Comparison of ENCODE assay signal across 1 cellular context in genomic region chr6:10350720-10351119, GRCh38.
TF ChIP-seq lines count a peak whose summit lies in the region.

No MANE protein-coding gene starts in this region.

TF ChIP-seq in K562, 482 proteins besides CTCF, POLR2A, EP300 and RAD21 (continued from another document):
- no peak for TF ChIP-seq ZNF592 (IDR thresholded peaks at IDR 0.05)
- TF ChIP-seq ZFP1 (CRISPR knock-in tag; IDR thresholded peaks at IDR 0.05): no peak
- no peak for TF ChIP-seq CREB3L1 (IDR thresholded peaks at IDR 0.05; ENCODE audit: borderline replicate concordance, low read depth)
- no peak for TF ChIP-seq HCFC1 (IDR thresholded peaks at IDR 0.05; ENCODE audit: low read depth, low read length)
- TF ChIP-seq CTBP1 (IDR thresholded peaks at IDR 0.05; ENCODE audit: borderline replicate concordance): no peak
- TF ChIP-seq CBX1 (IDR thresholded peaks at IDR 0.05; ENCODE audit: low read depth): no peak
- TF ChIP-seq ESRRB (CRISPR knock-in tag; IDR thresholded peaks at IDR 0.05; ENCODE audit: borderline replicate concordance): no peak
- no peak for TF ChIP-seq ZNF511 (CRISPR knock-in tag; IDR thresholded peaks at IDR 0.05)
- TF ChIP-seq MAFF (IDR thresholded peaks at IDR 0.05; ENCODE audit: low read length): peak; percentile 30
- no peak for TF ChIP-seq STAT5A (IDR thresholded peaks at IDR 0.05; ENCODE audit: borderline replicate concordance, low read length)
- no peak for TF ChIP-seq MCM7 (IDR thresholded peaks at IDR 0.05)
- no peak for TF ChIP-seq BRD9 (IDR thresholded peaks at IDR 0.05; ENCODE audit: low read depth, partially characterized antibody)
- TF ChIP-seq, protein P1, sequence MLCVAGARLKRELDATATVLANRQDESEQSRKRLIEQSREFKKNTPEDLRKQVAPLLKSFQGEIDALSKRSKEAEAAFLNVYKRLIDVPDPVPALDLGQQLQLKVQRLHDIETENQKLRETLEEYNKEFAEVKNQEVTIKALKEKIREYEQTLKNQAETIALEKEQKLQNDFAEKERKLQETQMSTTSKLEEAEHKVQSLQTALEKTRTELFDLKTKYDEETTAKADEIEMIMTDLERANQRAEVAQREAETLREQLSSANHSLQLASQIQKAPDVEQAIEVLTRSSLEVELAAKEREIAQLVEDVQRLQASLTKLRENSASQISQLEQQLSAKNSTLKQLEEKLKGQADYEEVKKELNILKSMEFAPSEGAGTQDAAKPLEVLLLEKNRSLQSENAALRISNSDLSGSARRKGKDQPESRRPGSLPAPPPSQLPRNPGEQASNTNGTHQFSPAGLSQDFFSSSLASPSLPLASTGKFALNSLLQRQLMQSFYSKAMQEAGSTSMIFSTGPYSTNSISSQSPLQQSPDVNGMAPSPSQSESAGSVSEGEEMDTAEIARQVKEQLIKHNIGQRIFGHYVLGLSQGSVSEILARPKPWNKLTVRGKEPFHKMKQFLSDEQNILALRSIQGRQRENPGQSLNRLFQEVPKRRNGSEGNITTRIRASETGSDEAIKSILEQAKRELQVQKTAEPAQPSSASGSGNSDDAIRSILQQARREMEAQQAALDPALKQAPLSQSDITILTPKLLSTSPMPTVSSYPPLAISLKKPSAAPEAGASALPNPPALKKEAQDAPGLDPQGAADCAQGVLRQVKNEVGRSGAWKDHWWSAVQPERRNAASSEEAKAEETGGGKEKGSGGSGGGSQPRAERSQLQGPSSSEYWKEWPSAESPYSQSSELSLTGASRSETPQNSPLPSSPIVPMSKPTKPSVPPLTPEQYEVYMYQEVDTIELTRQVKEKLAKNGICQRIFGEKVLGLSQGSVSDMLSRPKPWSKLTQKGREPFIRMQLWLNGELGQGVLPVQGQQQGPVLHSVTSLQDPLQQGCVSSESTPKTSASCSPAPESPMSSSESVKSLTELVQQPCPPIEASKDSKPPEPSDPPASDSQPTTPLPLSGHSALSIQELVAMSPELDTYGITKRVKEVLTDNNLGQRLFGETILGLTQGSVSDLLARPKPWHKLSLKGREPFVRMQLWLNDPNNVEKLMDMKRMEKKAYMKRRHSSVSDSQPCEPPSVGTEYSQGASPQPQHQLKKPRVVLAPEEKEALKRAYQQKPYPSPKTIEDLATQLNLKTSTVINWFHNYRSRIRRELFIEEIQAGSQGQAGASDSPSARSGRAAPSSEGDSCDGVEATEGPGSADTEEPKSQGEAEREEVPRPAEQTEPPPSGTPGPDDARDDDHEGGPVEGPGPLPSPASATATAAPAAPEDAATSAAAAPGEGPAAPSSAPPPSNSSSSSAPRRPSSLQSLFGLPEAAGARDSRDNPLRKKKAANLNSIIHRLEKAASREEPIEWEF (CRISPR knock-in tag; IDR thresholded peaks at IDR 0.05): no peak
